ENCODE assay signal across 23 cellular contexts in the genomic region with DNA sequence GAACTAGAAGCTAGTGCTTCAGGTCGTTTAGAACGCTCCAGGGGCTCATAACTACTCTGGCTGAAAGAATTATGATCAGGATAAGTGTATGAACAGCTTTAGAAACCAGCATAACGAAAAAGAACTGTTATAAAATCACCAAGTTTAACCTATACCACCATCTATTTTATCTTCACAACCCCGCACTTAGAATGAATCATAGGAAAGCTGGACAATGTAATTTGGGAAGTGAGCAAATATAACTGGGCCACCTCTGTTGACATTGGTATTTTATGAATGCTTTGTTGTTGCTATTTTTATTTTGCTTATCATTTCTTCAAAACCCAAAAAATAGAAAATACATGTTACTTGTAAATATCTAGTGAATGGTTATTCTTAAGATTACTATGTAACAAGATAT.
"Had no signal": no experiment of that assay in that cellular context is flagged by ENCODE, and none has a peak within 500 bp of the region (broad histone marks: within the 10 kb centered on the region; RNA-seq: fewer than 3 reads in every experiment).

No MANE protein-coding gene starts in this region.

- H3K27ac Mint-ChIP-seq: mesothelial cell of epicardium had no signal

- H3K27ac ChIP-seq: coronary artery, dorsolateral prefrontal cortex, esophagus muscularis mucosa, foreskin keratinocyte, heart right ventricle, left lung, lower lobe of right lung had no signal

- ATAC-seq: foreskin keratinocyte, heart right ventricle, left cardiac atrium, left lung, left ventricle myocardium superior, lower lobe of right lung, mucosa of descending colon had no signal

- H3K4me3 ChIP-seq: coronary artery, dorsolateral prefrontal cortex, esophagus muscularis mucosa, heart right ventricle, left lung, lower lobe of right lung, mucosa of descending colon had no signal

- H3K4me3 Mint-ChIP-seq: mesothelial cell of epicardium had no signal

- H3K9me3 Mint-ChIP-seq: mesothelial cell of epicardium had no signal

- H3K36me3 Mint-ChIP-seq: mesothelial cell of epicardium had no signal

- H3K4me1 Mint-ChIP-seq: mesothelial cell of epicardium had no signal

- H3K36me3 ChIP-seq: esophagus muscularis mucosa, heart right ventricle, left lung, lower lobe of right lung had no signal

- H3K9me3 ChIP-seq: esophagus muscularis mucosa, heart right ventricle, left lung, lower lobe of right lung, mucosa of descending colon had no signal

- FAIRE-seq: colon, endothelial cell of umbilical vein, frontal cortex, islet of Langerhans, keratinocyte had no signal

- H3K27me3 ChIP-seq: dorsolateral prefrontal cortex, esophagus muscularis mucosa, foreskin keratinocyte, heart right ventricle, left lung had no signal

- DNase-seq: dermis blood vessel endothelial cell; dorsolateral prefrontal cortex; effector CD4-positive, alpha-beta T cell; effector memory CD4-positive, alpha-beta T cell; foreskin keratinocyte; glutamatergic neuron; head of caudate nucleus; heart right ventricle; hippocampal formation; left cardiac atrium; left lung; left ventricle myocardium superior; lower lobe of right lung; mesenchymal stem cell; mucosa of descending colon had no signal

- H3K4me1 ChIP-seq: esophagus muscularis mucosa, foreskin keratinocyte, heart right ventricle, left lung, lower lobe of right lung had no signal
